In genomic region chr1:209577346-209577745, GRCh38 we compare ENCODE assay signal across 12 cellular contexts. TPM values are rescaled to one million over a fixed set of nuclear protein-coding genes. Genes with fewer than 3 reads are reported as not detected.
"Had no signal": no experiment of that assay in that cellular context is flagged by ENCODE, and none has a peak within 500 bp of the region (broad histone marks: within the 10 kb centered on the region; RNA-seq: fewer than 3 reads in every experiment).

No MANE protein-coding gene starts in this region.

- FAIRE-seq: colon, endometrium had no signal

- H3K9me3 ChIP-seq: lower lobe of right lung, psoas muscle had no signal

- H3K36me3 ChIP-seq: lower lobe of right lung had no signal

- H3K4me3 Mint-ChIP-seq: activated naive CD4-positive, alpha-beta T cell treated with anti-CD3 and anti-CD28 coated beads, Interleukin-2, amount 10 ng/mL, durations not matched to agents 7 days and 5 days; activated T-helper 17 cell treated with anti-CD3 and anti-CD28 coated beads, Interleukin-2, amount 50 U/mL, for 72 hours; mesothelial cell of epicardium had no signal

- H3K4me1 Mint-ChIP-seq: activated naive CD4-positive, alpha-beta T cell treated with anti-CD3 and anti-CD28 coated beads, Interleukin-2, amount 10 ng/mL, durations not matched to agents 7 days and 5 days; mesothelial cell of epicardium had no signal

- H3K27ac ChIP-seq: lower lobe of right lung, psoas muscle, VCaP had no signal

- H3K36me3 Mint-ChIP-seq: activated naive CD4-positive, alpha-beta T cell treated with anti-CD3 and anti-CD28 coated beads, Interleukin-2, amount 10 ng/mL, durations not matched to agents 7 days and 5 days; mesothelial cell of epicardium had no signal

- H3K4me2 ChIP-seq: smooth muscle cell had no signal

- H3K4me1 ChIP-seq: lower lobe of right lung had no signal

- H3K9me3 Mint-ChIP-seq: activated naive CD4-positive, alpha-beta T cell treated with anti-CD3 and anti-CD28 coated beads, Interleukin-2, amount 10 ng/mL, durations not matched to agents 7 days and 5 days; activated T-helper 17 cell treated with anti-CD3 and anti-CD28 coated beads, Interleukin-2, amount 50 U/mL, for 72 hours; mesothelial cell of epicardium had no signal

- H3K27ac Mint-ChIP-seq: activated naive CD4-positive, alpha-beta T cell treated with anti-CD3 and anti-CD28 coated beads, Interleukin-2, amount 10 ng/mL, durations not matched to agents 7 days and 5 days; activated T-helper 17 cell treated with anti-CD3 and anti-CD28 coated beads, Interleukin-2, amount 50 U/mL, for 72 hours; mesothelial cell of epicardium had no signal

- H3K4me3 ChIP-seq: lower lobe of right lung, psoas muscle, smooth muscle cell had no signal

RNA-seq across cellular contexts. Expression of gene CAMK1G, which starts 6.2 kb away (rescaled TPM):
- total RNA-seq: cardiac septum, esophagus mucosa, omental fat pad had no signal
- polyA plus RNA-seq: smooth muscle cell had no signal
